Comparison of ENCODE assay signal across 1 cellular context in the genomic region with DNA sequence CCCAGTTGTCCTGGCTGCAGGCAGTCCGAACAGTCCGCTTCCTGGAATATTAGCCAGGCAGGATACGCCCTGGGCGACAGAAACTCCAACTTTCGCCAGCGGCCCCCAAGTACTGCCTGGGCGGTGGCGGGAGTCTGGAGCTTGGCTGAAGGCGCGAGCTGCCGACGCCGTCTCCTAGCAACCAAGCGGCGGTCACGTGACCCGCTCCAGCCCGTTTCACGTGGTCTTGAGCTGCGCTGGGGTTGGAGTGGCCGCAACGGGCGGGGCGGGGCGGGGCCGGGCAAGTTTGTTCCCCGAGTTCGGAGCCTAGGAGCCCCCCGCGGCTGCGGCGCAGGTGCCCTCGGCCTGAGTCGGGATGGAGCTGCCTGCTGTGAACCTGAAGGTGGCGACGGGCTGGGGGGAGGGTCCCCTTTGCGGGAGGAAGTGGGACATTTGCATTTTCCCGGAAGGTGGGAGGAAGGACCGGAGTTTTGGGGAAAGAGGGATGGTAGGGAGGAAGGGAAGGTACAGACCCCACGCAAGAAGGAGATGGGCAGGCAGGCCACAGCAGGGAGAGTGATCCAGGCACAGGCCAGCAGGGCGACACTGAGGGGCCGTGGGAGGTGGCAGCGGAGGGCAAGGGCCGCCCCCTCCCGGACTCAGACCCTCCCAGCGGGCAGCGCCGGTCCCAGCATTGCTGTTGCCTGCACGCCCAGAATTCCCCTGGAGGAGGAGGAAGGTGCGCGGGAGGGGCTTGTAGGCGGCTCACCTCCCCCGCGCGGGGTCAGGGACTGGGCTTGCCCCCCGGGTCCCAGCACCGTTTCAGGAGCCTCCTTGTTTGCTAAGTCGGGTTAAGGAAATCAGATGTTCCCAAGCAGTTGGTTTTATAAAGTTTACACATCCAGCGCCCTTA.
TF ChIP-seq lines count a peak whose summit lies in the region.

A gene with protein sequence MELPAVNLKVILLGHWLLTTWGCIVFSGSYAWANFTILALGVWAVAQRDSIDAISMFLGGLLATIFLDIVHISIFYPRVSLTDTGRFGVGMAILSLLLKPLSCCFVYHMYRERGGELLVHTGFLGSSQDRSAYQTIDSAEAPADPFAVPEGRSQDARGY (plus strand): TSS at position 283 of the 892 bp plus-strand sequence. CDS start 73 bp downstream, at position 356.

TF ChIP-seq in HepG2, 621 proteins besides CTCF, POLR2A, EP300 and RAD21 (continued from another document and continues in another):
- TF ChIP-seq, protein P1, sequence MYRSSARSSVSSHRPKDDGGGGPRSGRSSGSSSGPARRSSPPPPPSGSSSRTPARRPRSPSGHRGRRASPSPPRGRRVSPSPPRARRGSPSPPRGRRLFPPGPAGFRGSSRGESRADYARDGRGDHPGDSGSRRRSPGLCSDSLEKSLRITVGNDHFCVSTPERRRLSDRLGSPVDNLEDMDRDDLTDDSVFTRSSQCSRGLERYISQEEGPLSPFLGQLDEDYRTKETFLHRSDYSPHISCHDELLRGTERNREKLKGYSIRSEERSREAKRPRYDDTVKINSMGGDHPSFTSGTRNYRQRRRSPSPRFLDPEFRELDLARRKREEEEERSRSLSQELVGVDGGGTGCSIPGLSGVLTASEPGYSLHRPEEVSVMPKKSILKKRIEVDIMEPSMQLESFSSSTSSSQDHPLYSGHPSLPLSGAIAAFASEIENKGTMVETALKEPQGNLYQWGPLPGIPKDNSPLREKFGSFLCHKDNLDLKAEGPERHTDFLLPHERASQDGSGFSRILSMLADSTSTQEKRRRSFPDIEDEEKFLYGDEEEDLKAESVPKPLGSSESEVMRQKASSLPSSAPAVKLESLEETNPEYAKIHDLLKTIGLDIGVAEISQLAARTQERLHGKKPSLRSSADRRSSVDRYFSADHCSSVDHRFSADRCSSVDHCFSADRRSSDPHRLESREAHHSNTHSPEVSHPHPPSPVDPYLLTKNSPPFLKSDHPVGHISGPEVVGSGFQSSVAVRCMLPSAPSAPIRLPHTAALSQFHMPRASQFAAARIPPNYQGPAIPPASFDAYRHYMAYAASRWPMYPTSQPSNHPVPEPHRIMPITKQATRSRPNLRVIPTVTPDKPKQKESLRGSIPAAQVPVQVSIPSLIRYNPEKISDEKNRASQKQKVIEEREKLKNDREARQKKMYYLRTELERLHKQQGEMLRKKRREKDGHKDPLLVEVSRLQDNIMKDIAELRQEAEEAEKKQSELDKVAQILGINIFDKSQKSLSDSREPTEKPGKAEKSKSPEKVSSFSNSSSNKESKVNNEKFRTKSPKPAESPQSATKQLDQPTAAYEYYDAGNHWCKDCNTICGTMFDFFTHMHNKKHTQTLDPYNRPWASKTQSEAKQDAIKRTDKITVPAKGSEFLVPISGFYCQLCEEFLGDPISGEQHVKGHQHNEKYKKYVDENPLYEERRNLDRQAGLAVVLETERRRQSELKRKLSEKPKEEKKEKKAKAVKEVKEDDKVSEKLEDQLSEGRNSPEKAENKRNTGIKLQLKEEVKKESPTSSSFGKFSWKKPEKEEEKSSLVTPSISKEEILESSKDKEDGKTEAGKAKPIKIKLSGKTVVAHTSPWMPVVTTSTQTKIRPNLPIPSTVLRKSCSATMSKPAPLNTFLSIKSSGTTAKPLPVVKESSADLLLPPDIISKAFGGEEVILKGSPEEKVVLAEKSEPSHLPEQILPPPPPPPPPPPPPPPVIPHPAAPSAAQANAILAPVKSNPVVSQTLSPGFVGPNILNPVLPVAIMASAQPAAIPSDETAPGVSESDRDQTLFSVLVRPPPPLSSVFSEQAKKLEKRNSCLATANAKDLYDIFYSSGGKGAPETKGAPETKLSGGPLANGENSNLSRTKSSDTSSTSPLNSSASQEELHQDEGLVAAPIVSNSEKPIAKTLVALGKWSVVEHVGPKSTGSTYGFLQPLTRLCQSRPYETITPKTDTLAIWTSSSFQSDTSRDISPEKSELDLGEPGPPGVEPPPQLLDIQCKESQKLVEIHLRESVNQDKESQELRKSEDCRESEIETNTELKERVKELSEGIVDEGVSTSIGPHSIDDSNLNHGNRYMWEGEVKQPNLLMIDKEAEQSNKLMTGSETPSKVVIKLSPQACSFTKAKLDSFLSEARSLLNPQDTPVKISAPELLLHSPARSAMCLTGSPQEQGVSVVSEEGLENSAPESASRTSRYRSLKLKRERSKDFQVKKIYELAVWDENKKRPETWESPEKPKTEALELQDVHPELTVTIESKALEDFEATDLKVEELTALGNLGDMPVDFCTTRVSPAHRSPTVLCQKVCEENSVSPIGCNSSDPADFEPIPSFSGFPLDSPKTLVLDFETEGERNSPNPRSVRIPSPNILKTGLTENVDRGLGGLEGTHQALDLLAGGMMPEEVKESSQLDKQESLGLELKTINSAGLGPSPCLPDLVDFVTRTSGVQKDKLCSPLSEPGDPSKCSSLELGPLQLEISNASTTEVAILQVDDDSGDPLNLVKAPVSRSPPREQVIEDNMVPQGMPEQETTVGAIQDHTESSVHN (CRISPR knock-in tag; IDR thresholded peaks at IDR 0.05) = 0 out of 2 replicates have a peak, but pooled peaks have one; percentile 14
- 0 out of 2 replicates have a peak, but pooled peaks have one; percentile 39 for TF ChIP-seq ZBTB3 (CRISPR knock-in tag; IDR thresholded peaks at IDR 0.05; ENCODE audit: borderline replicate concordance, low read depth)
- TF ChIP-seq GATA4 (IDR thresholded peaks at IDR 0.05; ENCODE audit: borderline replicate concordance, low read depth) = 0 out of 2 replicates have a peak, but pooled peaks have one; percentile 5
- TF ChIP-seq PCBP1 (IDR thresholded peaks at IDR 0.05; ENCODE audit: borderline replicate concordance, low read depth, low read length) = no peak
- peak; percentile 87 for TF ChIP-seq HNRNPLL (IDR thresholded peaks at IDR 0.05; ENCODE audit: low read depth, low read length, poor library complexity, severe bottlenecking)
- peak; percentile 54; the same call in 1 of the 2 replicates for TF ChIP-seq ZFY (CRISPR knock-in tag; IDR thresholded peaks at IDR 0.05)
- TF ChIP-seq, protein P2, sequence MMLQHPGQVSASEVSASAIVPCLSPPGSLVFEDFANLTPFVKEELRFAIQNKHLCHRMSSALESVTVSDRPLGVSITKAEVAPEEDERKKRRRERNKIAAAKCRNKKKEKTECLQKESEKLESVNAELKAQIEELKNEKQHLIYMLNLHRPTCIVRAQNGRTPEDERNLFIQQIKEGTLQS (CRISPR knock-in tag; IDR thresholded peaks at IDR 0.05) = no peak
- TF ChIP-seq SNAPC2 (CRISPR knock-in tag; IDR thresholded peaks at IDR 0.05) = 0 out of 2 replicates have a peak, but pooled peaks have one; percentile 27
- peak; percentile 48; the same call in 1 of the 2 replicates for TF ChIP-seq MXD4 (CRISPR knock-in tag; IDR thresholded peaks at IDR 0.05)
- TF ChIP-seq ZNF501 (CRISPR knock-in tag; IDR thresholded peaks at IDR 0.05) = peak; percentile 64
- TF ChIP-seq, protein P3, sequence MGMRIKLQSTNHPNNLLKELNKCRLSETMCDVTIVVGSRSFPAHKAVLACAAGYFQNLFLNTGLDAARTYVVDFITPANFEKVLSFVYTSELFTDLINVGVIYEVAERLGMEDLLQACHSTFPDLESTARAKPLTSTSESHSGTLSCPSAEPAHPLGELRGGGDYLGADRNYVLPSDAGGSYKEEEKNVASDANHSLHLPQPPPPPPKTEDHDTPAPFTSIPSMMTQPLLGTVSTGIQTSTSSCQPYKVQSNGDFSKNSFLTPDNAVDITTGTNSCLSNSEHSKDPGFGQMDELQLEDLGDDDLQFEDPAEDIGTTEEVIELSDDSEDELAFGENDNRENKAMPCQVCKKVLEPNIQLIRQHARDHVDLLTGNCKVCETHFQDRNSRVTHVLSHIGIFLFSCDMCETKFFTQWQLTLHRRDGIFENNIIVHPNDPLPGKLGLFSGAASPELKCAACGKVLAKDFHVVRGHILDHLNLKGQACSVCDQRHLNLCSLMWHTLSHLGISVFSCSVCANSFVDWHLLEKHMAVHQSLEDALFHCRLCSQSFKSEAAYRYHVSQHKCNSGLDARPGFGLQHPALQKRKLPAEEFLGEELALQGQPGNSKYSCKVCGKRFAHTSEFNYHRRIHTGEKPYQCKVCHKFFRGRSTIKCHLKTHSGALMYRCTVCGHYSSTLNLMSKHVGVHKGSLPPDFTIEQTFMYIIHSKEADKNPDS (CRISPR knock-in tag; IDR thresholded peaks at IDR 0.05) = no peak
- 0 out of 2 replicates have a peak, but pooled peaks have one; percentile 26 for TF ChIP-seq ZNF335 (CRISPR knock-in tag; IDR thresholded peaks at IDR 0.05)
- 0 out of 2 replicates have a peak, but pooled peaks have one; percentile 14 for TF ChIP-seq HCFC1 (IDR thresholded peaks at IDR 0.05; ENCODE audit: low read depth, low read length)
- TF ChIP-seq GTF2F1 (IDR thresholded peaks at IDR 0.05; ENCODE audit: low read length) = peak; percentile 79; the same call in 1 of the 2 replicates
- 0 out of 2 replicates have a peak, but pooled peaks have one; percentile 24 for TF ChIP-seq ZBTB38 (CRISPR knock-in tag; IDR thresholded peaks at IDR 0.05)
- TF ChIP-seq ZNF510 (CRISPR knock-in tag; IDR thresholded peaks at IDR 0.05; ENCODE audit: low read depth) = 0 out of 2 replicates have a peak, but pooled peaks have one; percentile 40
- TF ChIP-seq, protein P4, sequence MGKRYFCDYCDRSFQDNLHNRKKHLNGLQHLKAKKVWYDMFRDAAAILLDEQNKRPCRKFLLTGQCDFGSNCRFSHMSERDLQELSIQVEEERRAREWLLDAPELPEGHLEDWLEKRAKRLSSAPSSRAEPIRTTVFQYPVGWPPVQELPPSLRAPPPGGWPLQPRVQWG (CRISPR knock-in tag; IDR thresholded peaks at IDR 0.05; ENCODE audit: borderline replicate concordance, low read depth) = no peak
- TF ChIP-seq, protein P5, sequence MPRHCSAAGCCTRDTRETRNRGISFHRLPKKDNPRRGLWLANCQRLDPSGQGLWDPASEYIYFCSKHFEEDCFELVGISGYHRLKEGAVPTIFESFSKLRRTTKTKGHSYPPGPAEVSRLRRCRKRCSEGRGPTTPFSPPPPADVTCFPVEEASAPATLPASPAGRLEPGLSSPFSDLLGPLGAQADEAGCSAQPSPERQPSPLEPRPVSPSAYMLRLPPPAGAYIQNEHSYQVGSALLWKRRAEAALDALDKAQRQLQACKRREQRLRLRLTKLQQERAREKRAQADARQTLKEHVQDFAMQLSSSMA (CRISPR knock-in tag; IDR thresholded peaks at IDR 0.05) = no peak
- TF ChIP-seq ZNF670 (CRISPR knock-in tag; IDR thresholded peaks at IDR 0.05; ENCODE audit: borderline replicate concordance) = peak; percentile 73
- TF ChIP-seq ZNF331 (CRISPR knock-in tag; IDR thresholded peaks at IDR 0.05) = 0 out of 2 replicates have a peak, but pooled peaks have one; percentile 8
- TF ChIP-seq ZNF713 (CRISPR knock-in tag; IDR thresholded peaks at IDR 0.05) = no peak
- TF ChIP-seq, protein P6, sequence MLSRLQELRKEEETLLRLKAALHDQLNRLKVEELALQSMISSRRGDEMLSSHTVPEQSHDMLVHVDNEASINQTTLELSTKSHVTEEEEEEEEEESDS (CRISPR knock-in tag; IDR thresholded peaks at IDR 0.05; ENCODE audit: borderline replicate concordance) = no peak
- 0 out of 2 replicates have a peak, but pooled peaks have one; percentile 13 for TF ChIP-seq MED13 (CRISPR knock-in tag; IDR thresholded peaks at IDR 0.05)
- TF ChIP-seq, protein P7, sequence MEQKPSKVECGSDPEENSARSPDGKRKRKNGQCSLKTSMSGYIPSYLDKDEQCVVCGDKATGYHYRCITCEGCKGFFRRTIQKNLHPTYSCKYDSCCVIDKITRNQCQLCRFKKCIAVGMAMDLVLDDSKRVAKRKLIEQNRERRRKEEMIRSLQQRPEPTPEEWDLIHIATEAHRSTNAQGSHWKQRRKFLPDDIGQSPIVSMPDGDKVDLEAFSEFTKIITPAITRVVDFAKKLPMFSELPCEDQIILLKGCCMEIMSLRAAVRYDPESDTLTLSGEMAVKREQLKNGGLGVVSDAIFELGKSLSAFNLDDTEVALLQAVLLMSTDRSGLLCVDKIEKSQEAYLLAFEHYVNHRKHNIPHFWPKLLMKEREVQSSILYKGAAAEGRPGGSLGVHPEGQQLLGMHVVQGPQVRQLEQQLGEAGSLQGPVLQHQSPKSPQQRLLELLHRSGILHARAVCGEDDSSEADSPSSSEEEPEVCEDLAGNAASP (CRISPR knock-in tag; IDR thresholded peaks at IDR 0.05; ENCODE audit: borderline replicate concordance) = peak; percentile 27; the same call in 1 of the 2 replicates
- TF ChIP-seq SMAD1 (CRISPR knock-in tag; IDR thresholded peaks at IDR 0.05; ENCODE audit: borderline replicate concordance, low read depth) = peak; percentile 64; the same call in 1 of the 2 replicates
- no peak for TF ChIP-seq ZNF468 (CRISPR knock-in tag; IDR thresholded peaks at IDR 0.05)
- peak; percentile 10; the same call in 1 of the 2 replicates for TF ChIP-seq ARNT2 (CRISPR knock-in tag; IDR thresholded peaks at IDR 0.05; ENCODE audit: low read depth)
- TF ChIP-seq ZNF546 (CRISPR knock-in tag; conservative IDR thresholded peaks at IDR 0.05) = peak; percentile 85; the same call in 1 of the 2 replicates
- peak; percentile 68; the same call in 1 of the 2 replicates for TF ChIP-seq ZZZ3 (CRISPR knock-in tag; IDR thresholded peaks at IDR 0.05; ENCODE audit: borderline replicate concordance)
- no peak for TF ChIP-seq TMF1 (CRISPR knock-in tag; IDR thresholded peaks at IDR 0.05; ENCODE audit: low read depth)
- TF ChIP-seq, protein P8, sequence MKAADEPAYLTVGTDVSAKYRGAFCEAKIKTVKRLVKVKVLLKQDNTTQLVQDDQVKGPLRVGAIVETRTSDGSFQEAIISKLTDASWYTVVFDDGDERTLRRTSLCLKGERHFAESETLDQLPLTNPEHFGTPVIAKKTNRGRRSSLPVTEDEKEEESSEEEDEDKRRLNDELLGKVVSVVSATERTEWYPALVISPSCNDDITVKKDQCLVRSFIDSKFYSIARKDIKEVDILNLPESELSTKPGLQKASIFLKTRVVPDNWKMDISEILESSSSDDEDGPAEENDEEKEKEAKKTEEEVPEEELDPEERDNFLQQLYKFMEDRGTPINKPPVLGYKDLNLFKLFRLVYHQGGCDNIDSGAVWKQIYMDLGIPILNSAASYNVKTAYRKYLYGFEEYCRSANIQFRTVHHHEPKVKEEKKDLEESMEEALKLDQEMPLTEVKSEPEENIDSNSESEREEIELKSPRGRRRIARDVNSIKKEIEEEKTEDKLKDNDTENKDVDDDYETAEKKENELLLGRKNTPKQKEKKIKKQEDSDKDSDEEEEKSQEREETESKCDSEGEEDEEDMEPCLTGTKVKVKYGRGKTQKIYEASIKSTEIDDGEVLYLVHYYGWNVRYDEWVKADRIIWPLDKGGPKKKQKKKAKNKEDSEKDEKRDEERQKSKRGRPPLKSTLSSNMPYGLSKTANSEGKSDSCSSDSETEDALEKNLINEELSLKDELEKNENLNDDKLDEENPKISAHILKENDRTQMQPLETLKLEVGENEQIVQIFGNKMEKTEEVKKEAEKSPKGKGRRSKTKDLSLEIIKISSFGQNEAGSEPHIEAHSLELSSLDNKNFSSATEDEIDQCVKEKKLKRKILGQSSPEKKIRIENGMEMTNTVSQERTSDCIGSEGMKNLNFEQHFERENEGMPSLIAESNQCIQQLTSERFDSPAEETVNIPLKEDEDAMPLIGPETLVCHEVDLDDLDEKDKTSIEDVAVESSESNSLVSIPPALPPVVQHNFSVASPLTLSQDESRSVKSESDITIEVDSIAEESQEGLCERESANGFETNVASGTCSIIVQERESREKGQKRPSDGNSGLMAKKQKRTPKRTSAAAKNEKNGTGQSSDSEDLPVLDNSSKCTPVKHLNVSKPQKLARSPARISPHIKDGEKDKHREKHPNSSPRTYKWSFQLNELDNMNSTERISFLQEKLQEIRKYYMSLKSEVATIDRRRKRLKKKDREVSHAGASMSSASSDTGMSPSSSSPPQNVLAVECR (CRISPR knock-in tag; IDR thresholded peaks at IDR 0.05; ENCODE audit: borderline replicate concordance) = peak; percentile 93
- peak; percentile 86 for TF ChIP-seq BHLHE40 (IDR thresholded peaks at IDR 0.05; ENCODE audit: low read length)
- no peak for TF ChIP-seq KLF6 (CRISPR knock-in tag; IDR thresholded peaks at IDR 0.05)
- peak; percentile 11; the same call in 1 of the 2 replicates for TF ChIP-seq ZNF772 (CRISPR knock-in tag; IDR thresholded peaks at IDR 0.05)
- TF ChIP-seq ZNF619 (CRISPR knock-in tag; IDR thresholded peaks at IDR 0.05) = no peak
